11 cellular contexts compared by ENCODE assay signal in genomic region chr2:230694241-230694640, GRCh38. TPM values are rescaled to one million over a fixed set of nuclear protein-coding genes. Genes with fewer than 3 reads are reported as not detected.
A peak's percentile ranks its signal among the peaks of the same experiment; 100 is the strongest.
DNase-seq lines count a peak whose midpoint lies in the region; ATAC-seq and TF ChIP-seq lines count a peak whose summit lies in the region.
"Had no signal": no experiment of that assay in that cellular context is flagged by ENCODE, and none has a peak within 500 bp of the region (broad histone marks: within the 10 kb centered on the region; RNA-seq: fewer than 3 reads in every experiment).

No MANE protein-coding gene starts in this region.

- H3K27ac ChIP-seq in neuronal stem cell (replicated peaks; ENCODE audit: low read length) (no peak overlapping the region), MM.1S (ENCODE audit: low read length) (no peak overlapping the region)

- H3K14ac ChIP-seq in neuronal stem cell (ENCODE audit: low read length): no peak overlapping the region

- no peak overlapping the region for H3K4me2 ChIP-seq in neuronal stem cell (ENCODE audit: insufficient read depth, low read length, poor library complexity, severe bottlenecking)
- no peak overlapping the region for H3K4me2 ChIP-seq in MM.1S (ENCODE audit: low read depth, low read length)

- no peaks in the 10 kb centered on the region for H4K20me1 ChIP-seq in MM.1S (ENCODE audit: insufficient read depth, low read length)

- H4K8ac ChIP-seq in neuronal stem cell (ENCODE audit: low read depth, low read length): no peak overlapping the region

- no peaks in the 10 kb centered on the region for H3K9me3 Mint-ChIP-seq in activated T-helper 17 cell treated with anti-CD3 and anti-CD28 coated beads, Interleukin-2, amount 50 U/mL, for 72 hours

- no peak overlapping the region for H2AFZ ChIP-seq in neuronal stem cell (ENCODE audit: low read length)
- H2AFZ ChIP-seq in MM.1S (ENCODE audit: low read length): no peak overlapping the region

- no CpG with 5 or more reads among the region's 3 CpGs for WGBS in neuronal stem cell (ENCODE audit: extremely low coverage in 2 of 2, insufficient read length in 2 of 2, insufficient replicate concordance in 1 of 2), 2 donors

- no peak overlapping the region for H3K23ac ChIP-seq in neuronal stem cell (ENCODE audit: low read depth, low read length, poor library complexity)

- H4K91ac ChIP-seq in neuronal stem cell (ENCODE audit: low read depth, low read length, poor library complexity): no peak overlapping the region

- no peak overlapping the region for H2BK5ac ChIP-seq in neuronal stem cell (ENCODE audit: low read length)

- ATAC-seq in GM19025 (IDR thresholded peaks at IDR 0.05; ENCODE audit: low read depth, unreplicated experiment) (peak; percentile 76), HG02642 (IDR thresholded peaks at IDR 0.05; ENCODE audit: poor library complexity, unreplicated experiment) (peak; percentile 73)
- ATAC-seq in activated T-helper 17 cell treated with anti-CD3 and anti-CD28 coated beads, Interleukin-2, amount 50 U/mL, for 72 hours (replicated peaks): peak; percentile 91

- TF ChIP-seq CTCF in MM.1S (IDR thresholded peaks at IDR 0.05; ENCODE audit: low read length): no peak

- H3K4me1 ChIP-seq in neuronal stem cell (ENCODE audit: control insufficient read depth in 2 of 2, insufficient read depth in 1 of 2, low read depth in 1 of 2, low read length in 2 of 2) (peaks cover 0 to 5% of the 10 kb centered on the region in 2 donors), MM.1S (ENCODE audit: low read length) (no peaks in the 10 kb centered on the region)

- no peak overlapping the region for H3K4ac ChIP-seq in neuronal stem cell (ENCODE audit: low read length)

- no peak overlapping the region for H2BK12ac ChIP-seq in neuronal stem cell (ENCODE audit: low read length)

- H3K18ac ChIP-seq in neuronal stem cell (ENCODE audit: low read length): peak overlapping the region; percentile 33

- no peak overlapping the region for H2BK120ac ChIP-seq in neuronal stem cell (ENCODE audit: low read depth, low read length)

- H3K27me3 ChIP-seq in neuronal stem cell (ENCODE audit: control insufficient read depth in 3 of 3, insufficient read depth in 3 of 3, low read depth in 1 of 3, low read length in 3 of 3): peaks cover 0 to 22% (median 0%) of the 10 kb centered on the region in 3 experiments
- no peaks in the 10 kb centered on the region for H3K27me3 ChIP-seq in MM.1S (replicated peaks; ENCODE audit: insufficient read depth, low read length)

- H3K79me2 ChIP-seq in MM.1S (ENCODE audit: low read length): no peaks in the 10 kb centered on the region

- H3K9me3 ChIP-seq in neuronal stem cell (replicated peaks in 1 of 2; ENCODE audit: control insufficient read depth in 2 of 2, insufficient read depth in 1 of 2, low read depth in 1 of 2, low read length in 2 of 2) (no peaks in the 10 kb centered on the region), MM.1S (replicated peaks; ENCODE audit: insufficient read depth, low read length) (no peaks in the 10 kb centered on the region)

- peak overlapping the region; percentile 1 for H3K27ac Mint-ChIP-seq in activated T-helper 17 cell treated with anti-CD3 and anti-CD28 coated beads, Interleukin-2, amount 50 U/mL, for 72 hours

- H3K79me1 ChIP-seq in neuronal stem cell (ENCODE audit: low read depth, low read length): no peaks in the 10 kb centered on the region

- no peaks in the 10 kb centered on the region for H3K9me2 ChIP-seq in MM.1S (replicated peaks; ENCODE audit: insufficient read depth, low read length)

- H2BK15ac ChIP-seq in neuronal stem cell (ENCODE audit: low read length): no peak overlapping the region

- DNase-seq in neuronal stem cell (ENCODE audit: low spot score) (no peak), SW480 (ENCODE audit: low spot score) (no peak), MM.1S (no peak), SHP77 treated with DMSO at 0.1 percent for 48 hours (lab: John Stamatoyannopoulos, UW) (no peak)
- DNase-seq: effector memory CD4-positive, alpha-beta T cell; NCI-H1048; NCI-H524; stimulated activated CD4-positive, alpha-beta T cell treated with anti-CD3 and anti-CD28 coated beads, Interleukin-15, amount 100 ng/mL, for 24 hours had no signal

- H3F3A ChIP-seq in MM.1S (ENCODE audit: insufficient read depth, low read length): no peaks in the 10 kb centered on the region

- H3K4me1 Mint-ChIP-seq in activated T-helper 17 cell treated with anti-CD3 and anti-CD28 coated beads, Interleukin-2, amount 50 U/mL, for 72 hours: no peaks in the 10 kb centered on the region

- no peak overlapping the region for H3K9ac ChIP-seq in neuronal stem cell (ENCODE audit: low read depth, low read length, poor library complexity)
- no peak overlapping the region for H3K9ac ChIP-seq in MM.1S (ENCODE audit: low read length)

- H3K36me3 ChIP-seq in neuronal stem cell (replicated peaks in 1 of 2; ENCODE audit: control insufficient read depth in 2 of 2, insufficient read depth in 2 of 2, low read length in 2 of 2): no peaks in the 10 kb centered on the region
- no peaks in the 10 kb centered on the region for H3K36me3 ChIP-seq in MM.1S (replicated peaks; ENCODE audit: insufficient read depth, low read length)

- H2AK5ac ChIP-seq in neuronal stem cell (ENCODE audit: low read depth, low read length): no peak overlapping the region

- no peaks in the 10 kb centered on the region for H3K36me3 Mint-ChIP-seq in activated T-helper 17 cell treated with anti-CD3 and anti-CD28 coated beads, Interleukin-2, amount 50 U/mL, for 72 hours (ENCODE audit: low read depth)

- H3K27me3 Mint-ChIP-seq in activated T-helper 17 cell treated with anti-CD3 and anti-CD28 coated beads, Interleukin-2, amount 50 U/mL, for 72 hours: no peaks in the 10 kb centered on the region

- H3K4me3 ChIP-seq in neuronal stem cell (ENCODE audit: low read length in 2 of 2): no peak overlapping the region
- no peak overlapping the region for H3K4me3 ChIP-seq in MM.1S (ENCODE audit: low read length)

- H3K4me3 Mint-ChIP-seq in activated T-helper 17 cell treated with anti-CD3 and anti-CD28 coated beads, Interleukin-2, amount 50 U/mL, for 72 hours: peak overlapping the region; percentile 1

RNA-seq across cellular contexts. Expression of gene CAB39, which starts 18.4 kb away (rescaled TPM):
- total RNA-seq in activated T-helper 17 cell treated with anti-CD3 and anti-CD28 coated beads, Interleukin-2, amount 50 U/mL, for 72 hours: 100 to 1,000 TPM in 1 of 2 donors, 10 to 100 TPM in 1; 93.3 to 137 TPM
- polyA plus RNA-seq in neuronal stem cell (2013, experiment 1 of 2): 26.9 TPM
- 26.4 TPM for polyA plus RNA-seq in neuronal stem cell (2013, experiment 2 of 2)
